27 cellular contexts compared by ENCODE assay signal in the genomic region with DNA sequence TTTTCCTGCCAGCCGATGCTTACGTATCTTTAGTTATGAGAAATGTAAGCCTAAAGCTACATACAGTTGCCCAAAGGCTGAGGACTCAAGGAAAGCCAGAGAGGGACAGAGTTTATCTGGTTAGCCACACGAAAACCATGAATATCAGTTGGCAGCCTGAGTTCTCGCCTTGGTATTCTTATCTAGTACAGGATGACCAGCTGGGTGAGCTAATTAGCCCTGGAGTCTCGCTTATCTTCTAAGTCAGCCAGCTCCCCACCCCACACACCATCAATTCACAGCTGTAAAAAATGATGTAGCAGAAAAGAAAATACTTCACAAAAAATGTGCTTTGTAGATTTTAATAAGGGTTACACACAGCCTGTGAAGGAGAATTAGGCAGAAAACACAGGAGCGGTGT.
"Had no signal": no experiment of that assay in that cellular context is flagged by ENCODE, and none has a peak within 500 bp of the region (broad histone marks: within the 10 kb centered on the region; RNA-seq: fewer than 3 reads in every experiment).

No MANE protein-coding gene starts in this region.

- DNase-seq: dorsolateral prefrontal cortex; effector CD4-positive, alpha-beta T cell; foreskin keratinocyte; heart left ventricle; hippocampal formation; left cardiac atrium; left lung; mesenchymal stem cell; midbrain; naive thymus-derived CD4-positive, alpha-beta T cell; nephron progenitor cell; nucleus accumbens; stimulated activated CD4-positive, alpha-beta T cell treated with anti-CD3 and anti-CD28 coated beads, Interleukin-12 subunit alpha, Interleukin-12 subunit beta, amount 100 ng/mL, for 4 hours; stimulated activated CD4-positive, alpha-beta T cell treated with anti-CD3 and anti-CD28 coated beads, Interleukin-1b, Interleukin-23, amount 100 ng/mL, for 48 hours; stimulated activated CD4-positive, alpha-beta T cell treated with anti-CD3 and anti-CD28 coated beads, Interleukin-4, amount 100 ng/mL, for 1 hour; stimulated activated CD8-positive, alpha-beta memory T cell treated with anti-CD3 and anti-CD28 coated beads, Interleukin-4, amount 100 ng/mL, for 48 hours; stimulated activated naive CD4-positive, alpha-beta T cell; stomach; thyroid gland had no signal

- H3K9me3 ChIP-seq: esophagus muscularis mucosa, gastroesophageal sphincter, left lung, prostate gland, right atrium auricular region, stomach, thyroid gland had no signal

- FAIRE-seq: colon, islet of Langerhans had no signal

- H3K27me3 ChIP-seq: esophagus muscularis mucosa, foreskin keratinocyte, gastroesophageal sphincter, heart left ventricle, left lung, right atrium auricular region, stomach, thyroid gland had no signal

- H3K4me3 ChIP-seq: dorsolateral prefrontal cortex, esophagus muscularis mucosa, gastroesophageal sphincter, heart left ventricle, left lung, prostate gland, right atrium auricular region, smooth muscle cell, stomach, thyroid gland had no signal

- H3K27ac ChIP-seq: dorsolateral prefrontal cortex, epithelial cell of prostate, esophagus muscularis mucosa, foreskin keratinocyte, gastroesophageal sphincter, heart left ventricle, left lung, prostate gland, right atrium auricular region, stomach, thyroid gland had no signal

- H3K4me2 ChIP-seq: smooth muscle cell had no signal

- H3K4me1 ChIP-seq: esophagus muscularis mucosa, foreskin keratinocyte, gastroesophageal sphincter, heart left ventricle, left lung, prostate gland, right atrium auricular region, stomach had no signal

- H3K36me3 ChIP-seq: esophagus muscularis mucosa, gastroesophageal sphincter, heart left ventricle, left lung, prostate gland, right atrium auricular region, stomach, thyroid gland had no signal
